8 cellular contexts compared by ENCODE assay signal in the genomic region with DNA sequence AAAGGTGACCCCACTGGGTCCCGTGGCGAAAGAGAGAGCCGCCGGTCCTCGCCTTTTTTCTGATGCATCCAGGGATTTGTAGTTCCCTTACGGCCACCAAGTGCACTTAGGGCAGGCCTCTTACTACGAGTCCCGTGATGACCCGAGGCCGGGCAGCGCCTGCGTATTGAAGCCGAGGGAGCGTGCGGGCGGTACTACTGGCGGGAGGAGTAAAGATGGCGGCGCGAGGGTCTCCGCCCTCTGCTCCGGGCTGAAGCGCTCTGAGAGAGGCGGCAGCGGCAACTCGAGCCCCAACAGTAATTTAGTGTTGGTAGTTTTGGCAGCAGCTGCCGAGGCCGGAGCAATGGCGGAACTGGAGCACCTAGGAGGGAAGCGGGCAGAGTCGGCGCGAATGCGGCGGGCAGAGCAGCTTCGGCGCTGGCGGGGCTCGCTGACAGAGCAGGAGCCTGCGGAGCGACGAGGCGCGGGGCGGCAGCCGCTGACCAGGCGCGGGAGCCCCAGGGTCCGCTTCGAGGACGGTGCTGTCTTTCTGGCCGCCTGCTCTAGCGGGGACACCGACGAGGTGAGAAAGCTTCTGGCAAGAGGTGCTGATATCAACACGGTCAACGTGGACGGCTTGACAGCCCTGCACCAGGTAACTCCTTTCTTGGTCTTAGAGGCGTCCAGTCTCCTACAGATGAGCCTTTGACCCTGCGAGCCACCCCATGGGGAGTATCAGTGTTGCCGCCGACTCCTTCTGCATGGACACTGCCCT. TPM values are rescaled to one million over a fixed set of nuclear protein-coding genes. Genes with fewer than 3 reads are reported as not detected.
DNase-seq lines count a peak whose midpoint lies in the region; ATAC-seq and TF ChIP-seq lines count a peak whose summit lies in the region.

A gene with protein sequence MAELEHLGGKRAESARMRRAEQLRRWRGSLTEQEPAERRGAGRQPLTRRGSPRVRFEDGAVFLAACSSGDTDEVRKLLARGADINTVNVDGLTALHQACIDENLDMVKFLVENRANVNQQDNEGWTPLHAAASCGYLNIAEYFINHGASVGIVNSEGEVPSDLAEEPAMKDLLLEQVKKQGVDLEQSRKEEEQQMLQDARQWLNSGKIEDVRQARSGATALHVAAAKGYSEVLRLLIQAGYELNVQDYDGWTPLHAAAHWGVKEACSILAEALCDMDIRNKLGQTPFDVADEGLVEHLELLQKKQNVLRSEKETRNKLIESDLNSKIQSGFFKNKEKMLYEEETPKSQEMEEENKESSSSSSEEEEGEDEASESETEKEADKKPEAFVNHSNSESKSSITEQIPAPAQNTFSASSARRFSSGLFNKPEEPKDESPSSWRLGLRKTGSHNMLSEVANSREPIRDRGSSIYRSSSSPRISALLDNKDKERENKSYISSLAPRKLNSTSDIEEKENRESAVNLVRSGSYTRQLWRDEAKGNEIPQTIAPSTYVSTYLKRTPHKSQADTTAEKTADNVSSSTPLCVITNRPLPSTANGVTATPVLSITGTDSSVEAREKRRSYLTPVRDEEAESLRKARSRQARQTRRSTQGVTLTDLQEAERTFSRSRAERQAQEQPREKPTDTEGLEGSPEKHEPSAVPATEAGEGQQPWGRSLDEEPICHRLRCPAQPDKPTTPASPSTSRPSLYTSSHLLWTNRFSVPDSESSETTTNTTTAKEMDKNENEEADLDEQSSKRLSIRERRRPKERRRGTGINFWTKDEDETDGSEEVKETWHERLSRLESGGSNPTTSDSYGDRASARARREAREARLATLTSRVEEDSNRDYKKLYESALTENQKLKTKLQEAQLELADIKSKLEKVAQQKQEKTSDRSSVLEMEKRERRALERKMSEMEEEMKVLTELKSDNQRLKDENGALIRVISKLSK (plus strand): TSS at position 191 of the 754 bp plus-strand sequence. CDS start 153 bp downstream, at position 344.

- intact Hi-C loops in natural killer cell (cut with micrococcal nuclease): loop anchor here (10.0 kb wide), 2 partner anchors 226 to 394 kb away; a partner anchor contains a TSS

- H3K36me3 Mint-ChIP-seq in activated T-helper 17 cell treated with anti-CD3 and anti-CD28 coated beads, Interleukin-2, amount 50 U/mL, for 72 hours (ENCODE audit: low read depth): no peaks in the 10 kb centered on the region
- H3K36me3 Mint-ChIP-seq in natural killer cell: no peaks in the 10 kb centered on the region

- peak within 1 kb of the TSS; percentile 96 for H3K27ac Mint-ChIP-seq in activated T-helper 17 cell treated with anti-CD3 and anti-CD28 coated beads, Interleukin-2, amount 50 U/mL, for 72 hours
- peak within 1 kb of the TSS; percentile 92 to 96 for H3K27ac Mint-ChIP-seq in natural killer cell

- DNase-seq in Daoy (ENCODE audit: low read depth) (peak; percentile 99), GOT3 (lab: John Stamatoyannopoulos, UW) (peak; percentile 85), LNCaP clone FGC (ENCODE audit: low read depth) (peak; percentile 98), RWPE1 (ENCODE audit: low spot score) (peak; percentile 97), fibroblast of mammary gland (ENCODE audit: low read depth) (peak; percentile 98), natural killer cell (peak; percentile 90)
- peak; percentile 97 for DNase-seq in stimulated activated naive CD4-positive, alpha-beta T cell treated with Interleukin-2 at 50 U/mL for 16 hours (lab: John Stamatoyannopoulos, UW)

- no peaks in the 10 kb centered on the region for H3K27me3 Mint-ChIP-seq in activated T-helper 17 cell treated with anti-CD3 and anti-CD28 coated beads, Interleukin-2, amount 50 U/mL, for 72 hours
- no peaks in the 10 kb centered on the region for H3K27me3 Mint-ChIP-seq in natural killer cell (ENCODE audit: low read depth in 2 of 2)

- peaks cover 16% of the 10 kb centered on the region for H3K4me1 Mint-ChIP-seq in activated T-helper 17 cell treated with anti-CD3 and anti-CD28 coated beads, Interleukin-2, amount 50 U/mL, for 72 hours
- peaks cover 27 to 32% of the 10 kb centered on the region in 2 donors for H3K4me1 Mint-ChIP-seq in natural killer cell

- POLR2A ChIA-PET in RWPE1 (lab: Yijun Ruan, JAX; ENCODE audit: low non-redundant PET): interaction anchor here (0.5 to 0.6 kb wide), 2 partner anchors 12 to 204 kb away, joined by 3 to 7 read pairs; a partner anchor contains a TSS

- H3K4me3 Mint-ChIP-seq in activated T-helper 17 cell treated with anti-CD3 and anti-CD28 coated beads, Interleukin-2, amount 50 U/mL, for 72 hours: peak within 1 kb of the TSS; percentile 86
- H3K4me3 Mint-ChIP-seq in natural killer cell: peak within 1 kb of the TSS; percentile 99

- TF ChIP-seq CTCF in LNCaP clone FGC (IDR thresholded peaks at IDR 0.05; ENCODE audit: control insufficient read depth, extremely low read depth, insufficient read depth) (0 out of 2 replicates have a peak, but pooled peaks have one; percentile 16), RWPE1 (conservative IDR thresholded peaks at IDR 0.05; ENCODE audit: low read depth) (no peak), fibroblast of mammary gland (conservative IDR thresholded peaks at IDR 0.05; ENCODE audit: control insufficient read depth, insufficient read depth, low read depth, low read length) (no peak), natural killer cell (IDR thresholded peaks at IDR 0.05) (no peak)

- peak within 1 kb of the TSS; percentile 84 for H3K4me3 ChIP-seq in LNCaP clone FGC (ENCODE audit: low read depth, low read length)
- H3K4me3 ChIP-seq in fibroblast of mammary gland (ENCODE audit: control insufficient read depth, low read depth, low read length): peak within 1 kb of the TSS; percentile 97

- peak within 1 kb of the TSS; percentile 82 for H3K27ac ChIP-seq in RWPE1

- H3K9me3 Mint-ChIP-seq in activated T-helper 17 cell treated with anti-CD3 and anti-CD28 coated beads, Interleukin-2, amount 50 U/mL, for 72 hours: no peaks in the 10 kb centered on the region
- H3K9me3 Mint-ChIP-seq in natural killer cell: no peaks in the 10 kb centered on the region

- CTCF ChIA-PET in RWPE1 (lab: Yijun Ruan, JAX): interaction anchor here (0.6 to 1.1 kb wide), 4 partner anchors 11 to 251 kb away, joined by 3 to 4 read pairs (median 4); no protein-coding TSS in a partner anchor

- ATAC-seq in activated T-helper 17 cell treated with anti-CD3 and anti-CD28 coated beads, Interleukin-2, amount 50 U/mL, for 72 hours (replicated peaks): peak; percentile 99
- ATAC-seq in natural killer cell: peak; percentile 96 to 99 (median 97)

RNA-seq across cellular contexts. Expression of the gene that starts here (rescaled TPM):
- total RNA-seq in Daoy (2014; rRNA removed; shearing (Covaris generic)): 8.4 and 12.5 TPM in 2 replicates
- 10 to 100 TPM; 21.6 to 26.0 TPM for total RNA-seq in activated T-helper 17 cell treated with anti-CD3 and anti-CD28 coated beads, Interleukin-2, amount 50 U/mL, for 72 hours
- 10 to 100 TPM; 27.8 to 47.5 (median 46.5) TPM for total RNA-seq in natural killer cell

Comparison
In these comparisons a context has a peak if more than half of its experiments do, and no peak if none do; other contexts are left out.
1. Peak in every context shown above with its lines: DNase-seq, ATAC-seq, H3K4me3 ChIP-seq and H3K27ac ChIP-seq.